ENCODE assay signal across 25 cellular contexts in genomic region chr5:79224275-79224984, GRCh38.
"Had no signal": no experiment of that assay in that cellular context is flagged by ENCODE, and none has a peak within 500 bp of the region (broad histone marks: within the 10 kb centered on the region; RNA-seq: fewer than 3 reads in every experiment).

No MANE protein-coding gene starts in this region.

- H3K36me3 Mint-ChIP-seq: activated naive CD8-positive, alpha-beta T cell treated with anti-CD3 and anti-CD28 coated beads for 36 hours had no signal

- H3K79me2 ChIP-seq: hepatocyte had no signal

- H3K36me3 ChIP-seq: adrenal gland, gastrocnemius medialis, heart right ventricle had no signal

- H3K4me3 ChIP-seq: adrenal gland, body of pancreas, gastrocnemius medialis, heart right ventricle, hepatocyte had no signal

- H3K4me1 Mint-ChIP-seq: activated naive CD4-positive, alpha-beta T cell treated with anti-CD3 and anti-CD28 coated beads, Interleukin-2, amount 50 U/mL, for 24 hours; activated naive CD8-positive, alpha-beta T cell treated with anti-CD3 and anti-CD28 coated beads for 36 hours; WTC11 had no signal

- DNase-seq: activated CD4-positive, alpha-beta memory T cell treated with anti-CD3 and anti-CD28 coated beads, Interleukin-2, amount 10 ng/mL, durations not matched to agents 7 days and 5 days; activated CD4-positive, alpha-beta T cell treated with anti-CD3 and anti-CD28 coated beads for 1 hour; activated CD4-positive, alpha-beta T cell treated with anti-CD3 and anti-CD28 coated beads for 4 hours; activated CD4-positive, alpha-beta T cell treated with anti-CD3 and anti-CD28 coated beads, Interleukin-2, amount 10 ng/mL, durations not matched to agents 7 days and 5 days; activated CD4-positive, alpha-beta T cell treated with anti-CD3 and anti-CD28 coated beads, Interleukin-2, amount 50 U/mL, for 4 hours; activated effector memory CD4-positive, alpha-beta T cell treated with anti-CD3 and anti-CD28 coated beads, Interleukin-2, amount 50 U/mL, for 16 hours; activated naive CD4-positive, alpha-beta T cell treated with anti-CD3 and anti-CD28 coated beads for 36 hours; activated naive CD8-positive, alpha-beta T cell treated with anti-CD3 and anti-CD28 coated beads for 36 hours; activated naive CD8-positive, alpha-beta T cell treated with anti-CD3 and anti-CD28 coated beads, Interleukin-2, amount 50 U/mL, for 24 hours; activated T-cell treated with anti-CD3 and anti-CD28 coated beads, Interleukin-2, amount 50 U/mL, for 48 hours; adrenal gland; aorta; body of pancreas; caudate nucleus; effector CD8-positive, alpha-beta T cell; gastrocnemius medialis; heart right ventricle; T-helper 2 cell had no signal

- ATAC-seq: activated naive CD8-positive, alpha-beta T cell treated with anti-CD3 and anti-CD28 coated beads, Interleukin-2, amount 50 U/mL, for 24 hours; body of pancreas; gastrocnemius medialis; heart right ventricle had no signal

- H3K9me3 Mint-ChIP-seq: activated CD4-positive, alpha-beta memory T cell treated with anti-CD3 and anti-CD28 coated beads, Interleukin-2, amount 10 ng/mL, durations not matched to agents 7 days and 5 days; activated CD4-positive, alpha-beta T cell treated with anti-CD3 and anti-CD28 coated beads, Interleukin-2, amount 10 ng/mL, durations not matched to agents 7 days and 5 days; activated naive CD4-positive, alpha-beta T cell treated with anti-CD3 and anti-CD28 coated beads for 36 hours; activated naive CD4-positive, alpha-beta T cell treated with anti-CD3 and anti-CD28 coated beads, Interleukin-2, amount 50 U/mL, for 24 hours; activated naive CD8-positive, alpha-beta T cell treated with anti-CD3 and anti-CD28 coated beads for 36 hours; activated naive CD8-positive, alpha-beta T cell treated with anti-CD3 and anti-CD28 coated beads, Interleukin-2, amount 50 U/mL, for 24 hours; activated T-helper 1 cell treated with anti-CD3 and anti-CD28 coated beads, Interleukin-12 subunit alpha, Interleukin-12 subunit beta, Interleukin-2, Interleukin-4 antibody, amounts not matched to agents 30 ng/mL and 10 ng/mL and 1 ng/mL, durations not matched to agents 14 hours and 24 hours and 36 hours; activated T-helper 2 cell treated with anti-CD3 and anti-CD28 coated beads, Interferon-gamma antibody, Interleukin-2, Interleukin-4, amounts not matched to agents 10 μg/mL and 5 μg/mL and 100 μg/mL, durations not matched to agents 14 hours and 24 hours and 36 hours had no signal

- H3K4me3 Mint-ChIP-seq: activated CD4-positive, alpha-beta memory T cell treated with anti-CD3 and anti-CD28 coated beads, Interleukin-2, amount 10 ng/mL, durations not matched to agents 7 days and 5 days; activated CD4-positive, alpha-beta T cell treated with anti-CD3 and anti-CD28 coated beads, Interleukin-2, amount 10 ng/mL, durations not matched to agents 7 days and 5 days; activated naive CD4-positive, alpha-beta T cell treated with anti-CD3 and anti-CD28 coated beads for 36 hours; activated naive CD4-positive, alpha-beta T cell treated with anti-CD3 and anti-CD28 coated beads, Interleukin-2, amount 50 U/mL, for 24 hours; activated naive CD8-positive, alpha-beta T cell treated with anti-CD3 and anti-CD28 coated beads for 36 hours; activated naive CD8-positive, alpha-beta T cell treated with anti-CD3 and anti-CD28 coated beads, Interleukin-2, amount 50 U/mL, for 24 hours; activated T-helper 1 cell treated with anti-CD3 and anti-CD28 coated beads, Interleukin-12 subunit alpha, Interleukin-12 subunit beta, Interleukin-2, Interleukin-4 antibody, amounts not matched to agents 30 ng/mL and 10 ng/mL and 1 ng/mL, durations not matched to agents 14 hours and 24 hours and 36 hours; WTC11 had no signal

- H3K27me3 Mint-ChIP-seq: activated CD4-positive, alpha-beta memory T cell treated with anti-CD3 and anti-CD28 coated beads, Interleukin-2, amount 10 ng/mL, durations not matched to agents 7 days and 5 days; activated CD4-positive, alpha-beta T cell treated with anti-CD3 and anti-CD28 coated beads, Interleukin-2, amount 10 ng/mL, durations not matched to agents 7 days and 5 days; activated naive CD4-positive, alpha-beta T cell treated with anti-CD3 and anti-CD28 coated beads, Interleukin-2, amount 50 U/mL, for 24 hours; activated naive CD8-positive, alpha-beta T cell treated with anti-CD3 and anti-CD28 coated beads for 36 hours; activated naive CD8-positive, alpha-beta T cell treated with anti-CD3 and anti-CD28 coated beads, Interleukin-2, amount 50 U/mL, for 24 hours had no signal

- H3K4me1 ChIP-seq: adrenal gland, body of pancreas, gastrocnemius medialis, heart right ventricle had no signal

- H3K4me2 ChIP-seq: hepatocyte had no signal

- H3K27ac ChIP-seq: adrenal gland, body of pancreas, epithelial cell of prostate, gastrocnemius medialis, heart right ventricle, hepatocyte, VCaP had no signal

- H3K27me3 ChIP-seq: adrenal gland, body of pancreas, gastrocnemius medialis, heart right ventricle, hepatocyte had no signal

- H3K9me3 ChIP-seq: adrenal gland, body of pancreas, gastrocnemius medialis, heart right ventricle had no signal

- H2AFZ ChIP-seq: hepatocyte had no signal
